ENCODE assay signal across 8 cellular contexts in genomic region chr6:157381631-157382621, GRCh38. TPM values are rescaled to one million over a fixed set of nuclear protein-coding genes. Genes with fewer than 3 reads are reported as not detected.
DNase-seq lines count a peak whose midpoint lies in the region; ATAC-seq, FAIRE-seq and TF ChIP-seq lines count a peak whose summit lies in the region.

No MANE protein-coding gene starts in this region.

- peaks cover 0 to 7% (median 0%) of the 10 kb centered on the region in 3 donors for H3K36me3 Mint-ChIP-seq in CD8-positive, alpha-beta memory T cell

- peak; percentile 16 for TF ChIP-seq CTCF in astrocyte of the spinal cord (IDR thresholded peaks at IDR 0.05; ENCODE audit: low read depth, low read length)

- POLR2A ChIA-PET in CD8-positive, alpha-beta memory T cell (lab: Charles Lee) = no interaction called here

- no CpG with 5 or more reads among the region's 96 CpGs for WGBS in iPS DF 6.9 (ENCODE audit: insufficient coverage, insufficient read length)

- H3K4me3 Mint-ChIP-seq in CD8-positive, alpha-beta memory T cell = peak overlapping the region; percentile 86 to 95 (median 88)

- peaks cover 18% of the 10 kb centered on the region for H3K4me1 ChIP-seq in CD8-positive, alpha-beta memory T cell (ENCODE audit: insufficient read depth, low read length)
- no peaks in the 10 kb centered on the region; the same call in 1 of the 2 replicates for H3K4me1 ChIP-seq in iPS DF 6.9 (ENCODE audit: control insufficient read depth, insufficient read depth, low read length)

- H3K27me3 Mint-ChIP-seq in CD8-positive, alpha-beta memory T cell = peaks cover 0 to 3% of the 10 kb centered on the region in 2 donors

- intact Hi-C loops in sciatic nerve (cut with DNase I) = no loop called here

- peak overlapping the region; percentile 75 for H3K27ac ChIP-seq in CD8-positive, alpha-beta memory T cell (ENCODE audit: low read depth, low read length)
- no peak overlapping the region for H3K27ac ChIP-seq in iPS DF 6.9 (ENCODE audit: low read length)

- H3K9me3 ChIP-seq in CD8-positive, alpha-beta memory T cell (ENCODE audit: low read length) = no peaks in the 10 kb centered on the region
- no peaks in the 10 kb centered on the region for H3K9me3 ChIP-seq in iPS DF 6.9 (ENCODE audit: control insufficient read depth, insufficient read depth, low read length)

- CTCF ChIA-PET in CD8-positive, alpha-beta memory T cell (lab: Charles Lee) = no interaction called here

- in situ Hi-C loops in astrocyte of the spinal cord (cut with HindIII; ENCODE audit: low sequenced_read_pairs) = no loop called here

- peak overlapping the region; percentile 65 to 91 (median 84) for H3K27ac Mint-ChIP-seq in CD8-positive, alpha-beta memory T cell

- no peaks in the 10 kb centered on the region for H3K9me3 Mint-ChIP-seq in CD8-positive, alpha-beta memory T cell

- no peaks in the 10 kb centered on the region for H3K36me3 ChIP-seq in CD8-positive, alpha-beta memory T cell (ENCODE audit: insufficient read depth, low read length)
- H3K36me3 ChIP-seq in iPS DF 6.9 (ENCODE audit: control insufficient read depth, insufficient read depth, low read length) = no peaks in the 10 kb centered on the region

- H3K4me3 ChIP-seq in CD8-positive, alpha-beta memory T cell (ENCODE audit: low read length) = peak overlapping the region; percentile 58
- H3K4me3 ChIP-seq in astrocyte of the spinal cord (ENCODE audit: low read depth, low read length) = peak overlapping the region; percentile 82
- H3K4me3 ChIP-seq in iPS DF 6.9 (ENCODE audit: low read length) = peak overlapping the region; percentile 76

- H3K4me1 Mint-ChIP-seq in CD8-positive, alpha-beta memory T cell = peaks cover 27 to 38% (median 34%) of the 10 kb centered on the region in 3 donors

- ATAC-seq in GM19467 (IDR thresholded peaks at IDR 0.05; ENCODE audit: unreplicated experiment) (peak; percentile 20), sciatic nerve (peak; percentile 35), HG03378 (IDR thresholded peaks at IDR 0.05; ENCODE audit: unreplicated experiment) (no peak)

- H3K27me3 ChIP-seq in CD8-positive, alpha-beta memory T cell (ENCODE audit: insufficient read depth, low read length, poor library complexity, severe bottlenecking) = no peaks in the 10 kb centered on the region
- H3K27me3 ChIP-seq in iPS DF 6.9 (ENCODE audit: control insufficient read depth, insufficient read depth, low read length) = peaks cover 5% of the 10 kb centered on the region; the same call in 1 of the 2 replicates

- DNase-seq in CD8-positive, alpha-beta memory T cell = peak; percentile 49 to 73 (median 53)
- DNase-seq in HTR-8/SVneo (ENCODE audit: insufficient read length, low spot score) (peak; percentile 51), T1000 (lab: John Stamatoyannopoulos, UW) (peak; percentile 4), astrocyte of the spinal cord (ENCODE audit: low read depth, low spot score) (peak; percentile 49), iPS DF 6.9 (ENCODE audit: low read depth, low spot score) (no peak), sciatic nerve (ENCODE audit: low spot score) (peak; percentile 80)

- no peak for FAIRE-seq in HTR-8/SVneo (lab: Jason Lieb, UNC)

RNA-seq across cellular contexts. Expression of gene ZDHHC14, which starts 0.9 kb away (rescaled TPM):
- total RNA-seq in CD8-positive, alpha-beta memory T cell = 1 to 10 TPM; 6.3 to 8.1 TPM
- polyA plus RNA-seq in CD8-positive, alpha-beta memory T cell = 4.2 TPM
- 19.1 TPM for total RNA-seq in sciatic nerve

RNA-seq across cellular contexts. Expression of gene TMEM242, which starts 58.6 kb away (rescaled TPM):
- 10 to 100 TPM; 11.0 to 11.9 TPM for total RNA-seq in CD8-positive, alpha-beta memory T cell
- 12.1 TPM for polyA plus RNA-seq in CD8-positive, alpha-beta memory T cell
- 13.2 TPM for total RNA-seq in sciatic nerve
